8 cellular contexts compared by ENCODE assay signal in genomic region chr12:65169311-65170244, GRCh38. TPM values are rescaled to one million over a fixed set of nuclear protein-coding genes. Genes with fewer than 3 reads are reported as not detected.
DNase-seq lines count a peak whose midpoint lies in the region; TF ChIP-seq lines count a peak whose summit lies in the region.

Gene LEMD3, plus strand, starts transcription at chr12:65169583. Its CDS starts 14 bp downstream, at chr12:65169597.

- DNase-seq in GM04504 (ENCODE audit: low read depth): peak; percentile 73
- peak; percentile 79 for DNase-seq in HFFc6
- DNase-seq in NAMALWA (ENCODE audit: low spot score): peak; percentile 94
- peak; percentile 92 for DNase-seq in SK-MEL-5 (ENCODE audit: low read depth, low spot score)
- peak; percentile 93 for DNase-seq in activated naive CD4-positive, alpha-beta T cell treated with Interleukin-2 at 50 U/mL for 16 hours
- peak; percentile 76 for DNase-seq in foreskin melanocyte
- peak; percentile 81 for DNase-seq in stromal cell of bone marrow (ENCODE audit: low read depth)

- peaks cover 10% of the 10 kb centered on the region for H3K36me3 ChIP-seq in neuron (ENCODE audit: insufficient read depth, low read length)

- H3K9me3 ChIP-seq in neuron (ENCODE audit: low read length): no peaks in the 10 kb centered on the region

- H3K4me3 ChIP-seq in neuron (ENCODE audit: low read length): peak within 1 kb of the TSS; percentile 56

- peaks cover 6% of the 10 kb centered on the region for H3K27me3 Mint-ChIP-seq in HFFc6 (ENCODE audit: insufficient read depth)

- no peaks in the 10 kb centered on the region for H3K9me3 Mint-ChIP-seq in HFFc6

- peak; percentile 21; the same call in 1 of the 2 replicates for TF ChIP-seq CTCF in HFFc6 (IDR thresholded peaks at IDR 0.05)

- H3K27ac Mint-ChIP-seq in HFFc6: peak within 1 kb of the TSS; percentile 99

- H3K4me3 Mint-ChIP-seq in HFFc6: peak within 1 kb of the TSS; percentile 100

- peaks cover 31% of the 10 kb centered on the region for H3K4me1 ChIP-seq in neuron (ENCODE audit: insufficient read depth, low read length)

- in situ Hi-C loops in SK-MEL-5 (cut with HindIII; ENCODE audit: low pct_unique_long_range_greater_than_20kb, low sequenced_read_pairs): no loop called here

- H3K36me3 Mint-ChIP-seq in HFFc6 (ENCODE audit: low read depth): peaks cover 7% of the 10 kb centered on the region; the same call in 1 of the 2 replicates

- H3K4me1 Mint-ChIP-seq in HFFc6 (ENCODE audit: low read depth): peaks cover 5% of the 10 kb centered on the region

- peak within 1 kb of the TSS; percentile 90 for H2AFZ ChIP-seq in neuron (ENCODE audit: low read depth, low read length)

- no peaks in the 10 kb centered on the region for H3K27me3 ChIP-seq in neuron (ENCODE audit: insufficient read depth, low read length)

RNA-seq across cellular contexts. Expression of gene LEMD3, which starts in this region (rescaled TPM):
- 10 to 100 TPM; 16.7 to 21.5 (median 17.8) TPM for total RNA-seq in HFFc6 (2021; fragmentation: NEBNext Ultra II Directional; extraction: Animal tissue kit (Norgen Biotek cat#: 25700))
- 20.7 and 22.2 TPM in 2 replicates for total RNA-seq in SK-MEL-5 (2014; rRNA removed; shearing (Covaris generic))
- polyA plus RNA-seq in SK-MEL-5 (2015; cell fraction: cytosol; rRNA removed): 20.2 and 21.7 TPM in 2 replicates
- 28.8 and 39.1 TPM in 2 replicates for polyA plus RNA-seq in SK-MEL-5 (2015; cell fraction: nucleus; rRNA removed)

Comparison
In these comparisons a context has a peak if more than half of its experiments do, and no peak if none do; other contexts are left out.
1. Peak in every context shown above with its lines: DNase-seq and H3K4me3 ChIP-seq.